ENCODE assay signal across 14 cellular contexts in the genomic region with DNA sequence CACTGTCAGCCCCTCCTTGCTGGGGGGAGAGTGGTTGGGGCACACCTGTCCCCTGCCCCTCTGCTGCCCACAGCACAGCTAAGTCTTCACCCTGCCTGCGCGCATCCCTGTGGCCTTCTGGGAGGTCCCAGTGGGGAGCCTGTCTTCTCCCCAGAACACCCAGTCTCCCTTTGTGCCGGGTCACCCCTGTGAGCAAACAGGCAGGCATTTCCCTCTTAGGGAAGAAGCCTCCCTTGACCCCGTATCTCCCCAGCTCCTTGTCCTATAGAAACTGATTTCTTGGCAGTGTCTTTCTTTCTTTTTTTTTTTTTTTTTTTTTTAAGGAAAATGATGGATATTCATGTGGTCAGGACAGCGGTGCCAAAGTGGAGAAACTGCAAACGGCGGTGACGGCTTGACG.
"Had no signal": no experiment of that assay in that cellular context is flagged by ENCODE, and none has a peak within 500 bp of the region (broad histone marks: within the 10 kb centered on the region; RNA-seq: fewer than 3 reads in every experiment).

No MANE protein-coding gene starts in this region.

- DNase-seq: activated CD8-positive, alpha-beta memory T cell treated with anti-CD3 and anti-CD28 coated beads, Interleukin-2, amount 50 U/mL, for 4 hours; activated CD8-positive, alpha-beta T cell treated with anti-CD3 and anti-CD28 coated beads for 36 hours; activated naive CD4-positive, alpha-beta T cell treated with anti-CD3 and anti-CD28 coated beads for 36 hours; central memory CD4-positive, alpha-beta T cell; effector memory CD8-positive, alpha-beta T cell; kidney glomerular epithelial cell; naive B cell; occipital lobe; stimulated activated CD4-positive, alpha-beta T cell treated with anti-CD3 and anti-CD28 coated beads, Interleukin-4, amount 100 ng/mL, for 1 hour; stimulated activated CD8-positive, alpha-beta memory T cell treated with anti-CD3 and anti-CD28 coated beads, Interleukin-4, amount 100 ng/mL, for 48 hours had no signal

- ATAC-seq: activated CD8-positive, alpha-beta T cell treated with anti-CD3 and anti-CD28 coated beads for 36 hours; effector memory CD8-positive, alpha-beta T cell; lower lobe of right lung had no signal

- H3K9me3 Mint-ChIP-seq: activated CD8-positive, alpha-beta T cell treated with anti-CD3 and anti-CD28 coated beads for 36 hours; activated naive CD4-positive, alpha-beta T cell treated with anti-CD3 and anti-CD28 coated beads for 36 hours; activated T-helper 1 cell treated with anti-CD3 and anti-CD28 coated beads, Interleukin-12 subunit alpha, Interleukin-12 subunit beta, Interleukin-2, Interleukin-4 antibody, amounts not matched to agents 30 ng/mL and 10 ng/mL and 1 ng/mL, durations not matched to agents 14 hours and 24 hours and 36 hours; effector memory CD8-positive, alpha-beta T cell; naive B cell; stimulated activated naive CD8-positive, alpha-beta T cell treated with anti-CD3 and anti-CD28 coated beads, Interleukin-15, Interleukin-2, amounts not matched to agents 100 ng/mL and 50 ng/mL, for 24 hours; T-helper 2 cell treated with Interferon-gamma antibody and Interleukin-4, amounts not matched to agents 5 μg/mL and 100 μg/mL, for 36 hours had no signal

- H3K4me3 Mint-ChIP-seq: activated CD8-positive, alpha-beta T cell treated with anti-CD3 and anti-CD28 coated beads for 36 hours; activated naive CD4-positive, alpha-beta T cell treated with anti-CD3 and anti-CD28 coated beads for 36 hours; activated T-helper 1 cell treated with anti-CD3 and anti-CD28 coated beads, Interleukin-12 subunit alpha, Interleukin-12 subunit beta, Interleukin-2, Interleukin-4 antibody, amounts not matched to agents 30 ng/mL and 10 ng/mL and 1 ng/mL, durations not matched to agents 14 hours and 24 hours and 36 hours; effector memory CD8-positive, alpha-beta T cell; naive B cell; stimulated activated naive CD8-positive, alpha-beta T cell treated with anti-CD3 and anti-CD28 coated beads, Interleukin-15, Interleukin-2, amounts not matched to agents 100 ng/mL and 50 ng/mL, for 24 hours; T-helper 2 cell treated with Interferon-gamma antibody and Interleukin-4, amounts not matched to agents 5 μg/mL and 100 μg/mL, for 36 hours had no signal

- H3K27me3 Mint-ChIP-seq: activated CD8-positive, alpha-beta T cell treated with anti-CD3 and anti-CD28 coated beads for 36 hours; effector memory CD8-positive, alpha-beta T cell; naive B cell; stimulated activated naive CD8-positive, alpha-beta T cell treated with anti-CD3 and anti-CD28 coated beads, Interleukin-15, Interleukin-2, amounts not matched to agents 100 ng/mL and 50 ng/mL, for 24 hours had no signal

- H3K27ac Mint-ChIP-seq: activated CD8-positive, alpha-beta T cell treated with anti-CD3 and anti-CD28 coated beads for 36 hours; activated naive CD4-positive, alpha-beta T cell treated with anti-CD3 and anti-CD28 coated beads for 36 hours; activated T-helper 1 cell treated with anti-CD3 and anti-CD28 coated beads, Interleukin-12 subunit alpha, Interleukin-12 subunit beta, Interleukin-2, Interleukin-4 antibody, amounts not matched to agents 30 ng/mL and 10 ng/mL and 1 ng/mL, durations not matched to agents 14 hours and 24 hours and 36 hours; stimulated activated naive CD8-positive, alpha-beta T cell treated with anti-CD3 and anti-CD28 coated beads, Interleukin-15, Interleukin-2, amounts not matched to agents 100 ng/mL and 50 ng/mL, for 24 hours; T-helper 2 cell treated with Interferon-gamma antibody and Interleukin-4, amounts not matched to agents 5 μg/mL and 100 μg/mL, for 36 hours had no signal
